Comparison of ENCODE assay signal across 30 cellular contexts in genomic region chr2:236733156-236733555, GRCh38.
"Had no signal": no experiment of that assay in that cellular context is flagged by ENCODE, and none has a peak within 500 bp of the region (broad histone marks: within the 10 kb centered on the region; RNA-seq: fewer than 3 reads in every experiment).

No MANE protein-coding gene starts in this region.

- FAIRE-seq: RCC 7860, TTC549 had no signal

- ATAC-seq: activated CD8-positive, alpha-beta memory T cell treated with anti-CD3 and anti-CD28 coated beads, Interleukin-2, amount 10 ng/mL, durations not matched to agents 7 days and 5 days; activated naive CD4-positive, alpha-beta T cell treated with anti-CD3 and anti-CD28 coated beads, Interleukin-2, amount 50 U/mL, for 72 hours; activated naive CD8-positive, alpha-beta T cell treated with anti-CD3 and anti-CD28 coated beads, Interleukin-2, amount 50 U/mL, for 24 hours; T-helper 17 cell had no signal

- H3K4me2 ChIP-seq: KMS-11 had no signal

- H3K27me3 ChIP-seq: brain microvascular endothelial cell had no signal

- DNase-seq: activated B cell treated with CpG ODN at 0.5 μM for 24 hours; activated CD4-positive, alpha-beta T cell treated with anti-CD3 and anti-CD28 coated beads for 1 hour; activated CD4-positive, alpha-beta T cell treated with anti-CD3 and anti-CD28 coated beads, Interleukin-2, amount 10 ng/mL, durations not matched to agents 24 days and 14 days; activated CD4-positive, alpha-beta T cell treated with anti-CD3 and anti-CD28 coated beads, Interleukin-2, amount 50 U/mL, for 48 hours; activated CD8-positive, alpha-beta memory T cell treated with anti-CD3 and anti-CD28 coated beads, Interleukin-2, amount 10 ng/mL, durations not matched to agents 7 days and 5 days; activated effector memory CD4-positive, alpha-beta T cell treated with Interleukin-2 at 50 U/mL for 16 hours; activated naive CD4-positive, alpha-beta T cell treated with Interleukin-2 at 50 U/mL for 16 hours; activated naive CD8-positive, alpha-beta T cell treated with anti-CD3 and anti-CD28 coated beads, Interleukin-2, amount 50 U/mL, for 24 hours; activated T-cell treated with anti-CD3 and anti-CD28 coated beads, Interleukin-2, amount 50 U/mL, for 24 hours; amygdala; brain microvascular endothelial cell; MV-4-11; NCI-H1092 treated with DMSO at 0.1 percent for 48 hours; NCI-H1417 treated with DMSO at 0.1 percent for 48 hours; NCI-H1694; NCI-H2029; NCI-H2107; NCI-H2171 treated with DMSO at 0.1 percent for 48 hours; NCI-H345; NCI-H510A; NCI-H526 treated with DMSO at 0.1 percent for 48 hours; NK-92 treated with Interleukin-12 subunit alpha and Interleukin-12 subunit beta, amount 100 ng/mL, for 24 hours; OCI-M1; SIG-M5; T-helper 17 cell; T1000 had no signal

- H3K36me3 ChIP-seq: brain microvascular endothelial cell had no signal

- H3K9ac ChIP-seq: KMS-11 had no signal

- H3K27ac ChIP-seq: brain microvascular endothelial cell, KMS-11 had no signal
